29 cellular contexts compared by ENCODE assay signal in the genomic region with DNA sequence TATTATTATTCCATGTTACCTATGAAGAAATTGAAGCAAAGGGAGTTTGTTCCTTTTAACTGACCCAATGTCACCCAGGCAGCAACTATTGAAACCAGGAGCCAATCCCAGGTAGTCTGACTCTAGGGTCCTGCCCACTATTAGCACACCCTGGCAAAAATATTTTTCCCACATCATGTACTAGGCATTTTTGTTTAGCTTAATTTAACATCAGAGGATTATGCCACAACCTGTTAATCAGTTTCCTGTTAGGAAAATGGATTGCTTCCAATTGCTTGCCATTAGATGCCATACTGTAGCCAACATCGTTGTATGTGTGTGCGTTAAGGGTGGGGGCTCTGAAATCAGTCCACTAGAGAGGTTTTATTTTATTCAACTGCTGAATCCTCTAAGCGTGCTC.
"Had no signal": no experiment of that assay in that cellular context is flagged by ENCODE, and none has a peak within 500 bp of the region (broad histone marks: within the 10 kb centered on the region; RNA-seq: fewer than 3 reads in every experiment).

No MANE protein-coding gene starts in this region.

- H3K79me2 ChIP-seq: hepatocyte had no signal

- H3K36me3 Mint-ChIP-seq: naive thymus-derived CD8-positive, alpha-beta T cell had no signal

- DNase-seq: heart right ventricle; kidney; left colon; left lung; lower lobe of right lung; mammary epithelial cell; mesenchymal stem cell; naive thymus-derived CD8-positive, alpha-beta T cell; nucleus accumbens; pancreas; posterior cingulate gyrus; psoas muscle; right cardiac atrium; stimulated activated CD4-positive, alpha-beta T cell treated with anti-CD3 and anti-CD28 coated beads, Interleukin-12 subunit alpha, Interleukin-12 subunit beta, amount 100 ng/mL, for 4 hours; stimulated activated CD4-positive, alpha-beta T cell treated with anti-CD3 and anti-CD28 coated beads, Interleukin-15, amount 100 ng/mL, for 24 hours; stimulated activated CD4-positive, alpha-beta T cell treated with anti-CD3 and anti-CD28 coated beads, Interleukin-2, amount 100 ng/mL, for 24 hours; stimulated activated CD4-positive, alpha-beta T cell treated with anti-CD3 and anti-CD28 coated beads, Interleukin-4, amount 100 ng/mL, for 1 hour; stimulated activated naive B cell treated with anti-CD40 and anti-IgM and Interleukin-4, amounts not matched to agents 10 μg/mL and 1 μg/mL and 100 μg/mL, for 72 hours; stimulated activated naive CD8-positive, alpha-beta T cell treated with anti-CD3 and anti-CD28 coated beads, Interleukin-15, Interleukin-2, amounts not matched to agents 100 U/mL and 50 U/mL, for 24 hours; stomach; testis; thyroid gland; transverse colon; upper lobe of left lung had no signal

- H3K4me3 Mint-ChIP-seq: naive thymus-derived CD8-positive, alpha-beta T cell; nephron; neural crest cell; stimulated activated naive B cell treated with anti-CD40 and anti-IgM and Interleukin-4, amounts not matched to agents 10 μg/mL and 1 μg/mL and 100 μg/mL, for 72 hours had no signal

- ATAC-seq: heart right ventricle; left colon; left lung; lower lobe of right lung; naive thymus-derived CD8-positive, alpha-beta T cell; pancreas; psoas muscle; right cardiac atrium; sciatic nerve; stimulated activated naive B cell treated with anti-CD40 and anti-IgM and Interleukin-4, amounts not matched to agents 10 μg/mL and 1 μg/mL and 100 μg/mL, for 72 hours; stimulated activated naive CD8-positive, alpha-beta T cell treated with anti-CD3 and anti-CD28 coated beads, Interleukin-15, Interleukin-2, amounts not matched to agents 100 U/mL and 50 U/mL, for 24 hours had no signal

- H3K4me2 ChIP-seq: hepatocyte had no signal

- H3K4me1 Mint-ChIP-seq: neural crest cell had no signal

- H3K27ac ChIP-seq: heart right ventricle, left lung, lower lobe of right lung, pancreas, psoas muscle, stomach, testis, thyroid gland, transverse colon, upper lobe of left lung had no signal

- H3K27ac Mint-ChIP-seq: naive thymus-derived CD8-positive, alpha-beta T cell; stimulated activated naive B cell treated with anti-CD40 and anti-IgM and Interleukin-4, amounts not matched to agents 10 μg/mL and 1 μg/mL and 100 μg/mL, for 72 hours had no signal

- H3K36me3 ChIP-seq: heart right ventricle, left lung, lower lobe of right lung, pancreas, stomach, thyroid gland, transverse colon, upper lobe of left lung had no signal

- H3K4me3 ChIP-seq: heart right ventricle, hepatocyte, left lung, lower lobe of right lung, pancreas, psoas muscle, skin epidermis, stomach, testis, thyroid gland, transverse colon, upper lobe of left lung had no signal

- H3K27me3 Mint-ChIP-seq: stimulated activated naive B cell treated with anti-CD40 and anti-IgM and Interleukin-4, amounts not matched to agents 10 μg/mL and 1 μg/mL and 100 μg/mL, for 72 hours had no signal

- H3K4me1 ChIP-seq: left lung, lower lobe of right lung, pancreas, psoas muscle, testis, thyroid gland, transverse colon had no signal

- H2AFZ ChIP-seq: hepatocyte had no signal

- H3K9me3 ChIP-seq: heart right ventricle, left lung, lower lobe of right lung, pancreas, psoas muscle, stomach, testis, thyroid gland, transverse colon, upper lobe of left lung had no signal

- H3K27me3 ChIP-seq: heart right ventricle, hepatocyte, left lung, pancreas, stomach, testis, thyroid gland, transverse colon, upper lobe of left lung had no signal
